Comparison of ENCODE assay signal across 1 cellular context in genomic region chr12:510071-510825, GRCh38.
A peak's percentile ranks its signal among the peaks of the same experiment; 100 is the strongest.
TF ChIP-seq lines count a peak whose summit lies in the region.

No MANE protein-coding gene starts in this region.

TF ChIP-seq in HEK293, 187 proteins besides CTCF, POLR2A, EP300 and RAD21 (continued from another document):
- peak; percentile 58; the same call in 1 of the 2 replicates for TF ChIP-seq ZNF398 (tag by site-specific recombination; IDR thresholded peaks at IDR 0.05)
- peak; percentile 91 for TF ChIP-seq GLIS1 (tag by site-specific recombination; IDR thresholded peaks at IDR 0.05)
- peak; percentile 66 for TF ChIP-seq GLIS2 (tag by site-specific recombination; IDR thresholded peaks at IDR 0.05)
- no peak for TF ChIP-seq ZNF354C (tag by site-specific recombination; IDR thresholded peaks at IDR 0.05; ENCODE audit: borderline replicate concordance, low read depth)
- no peak for TF ChIP-seq ZNF510 (tag by site-specific recombination; IDR thresholded peaks at IDR 0.05; ENCODE audit: insufficient replicate concordance)
